ENCODE assay signal across 8 cellular contexts in the genomic region with DNA sequence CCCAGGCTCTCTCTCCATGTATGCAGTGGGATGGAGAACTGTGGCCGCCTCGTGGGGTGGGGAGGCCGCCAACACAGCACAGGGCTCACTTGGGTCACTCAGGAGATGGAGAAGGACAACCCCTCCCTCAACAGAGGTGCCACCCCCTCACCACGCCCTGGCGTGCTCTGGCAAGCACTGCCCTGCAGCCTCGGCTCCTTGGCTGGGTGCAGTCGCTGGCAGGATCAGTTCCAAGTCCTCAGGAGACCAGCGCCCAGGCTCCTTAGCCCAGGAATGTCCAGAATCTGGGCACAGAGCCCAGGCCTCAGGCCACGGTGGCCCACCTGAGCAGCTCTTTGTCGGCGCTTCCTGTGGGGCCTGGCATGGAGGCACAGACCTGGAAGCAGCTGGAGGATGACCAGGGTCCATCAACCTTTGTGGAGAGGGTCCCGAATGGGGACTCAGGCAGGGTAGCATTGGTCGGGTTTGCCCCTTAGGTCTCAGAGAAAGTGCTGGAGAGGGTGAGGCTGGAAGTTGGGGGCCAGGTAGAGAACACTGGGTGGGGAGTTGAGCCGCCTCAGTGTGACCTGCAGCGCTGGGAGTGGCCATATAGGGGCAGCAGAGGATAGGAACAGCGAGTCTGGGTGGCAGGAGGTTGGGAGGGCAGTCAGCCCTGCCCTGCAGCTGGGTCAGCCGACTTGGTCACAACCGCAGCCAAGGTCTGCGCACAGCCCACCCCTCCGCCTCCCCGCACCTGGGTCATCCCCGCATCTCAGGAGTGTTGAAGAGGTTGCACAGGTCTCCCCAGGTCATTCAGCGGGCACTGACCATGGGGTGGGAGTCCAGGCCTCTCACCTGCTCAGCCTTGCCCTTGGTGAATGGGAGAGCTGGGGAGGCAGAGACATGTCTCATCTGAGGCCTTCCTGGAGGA. TPM values are rescaled to one million over a fixed set of nuclear protein-coding genes. Genes with fewer than 3 reads are reported as not detected.
DNase-seq lines count a peak whose midpoint lies in the region; TF ChIP-seq lines count a peak whose summit lies in the region.

No MANE protein-coding gene starts in this region.

- no peaks in the 10 kb centered on the region for H3K9me3 Mint-ChIP-seq in activated T-cell treated with anti-CD3 and anti-CD28 coated beads, Interleukin-2, amount 50 U/mL, for 24 hours

- no peaks in the 10 kb centered on the region for H3K27me3 ChIP-seq in osteoblast (ENCODE audit: insufficient read depth, low read length)

- H3K36me3 ChIP-seq in osteoblast (ENCODE audit: insufficient read depth, low read length): no peaks in the 10 kb centered on the region

- H3K4me1 ChIP-seq in osteoblast (ENCODE audit: insufficient read depth, low read length): peaks cover 12% of the 10 kb centered on the region

- peak; percentile 90 for DNase-seq in 8988T
- peak; percentile 10 for DNase-seq in NCI-H82 treated with DMSO at 0.1 percent for 48 hours (lab: John Stamatoyannopoulos, UW; ENCODE audit: unreplicated experiment)
- DNase-seq in activated T-cell treated with anti-CD3 and anti-CD28 coated beads, Interleukin-2, amount 50 U/mL, for 24 hours: peak; percentile 59
- DNase-seq in germinal center (ENCODE audit: low spot score): peak; percentile 67
- peak; percentile 100 for DNase-seq in osteoblast (ENCODE audit: insufficient read length, low spot score, missing footprints)
- no peak for DNase-seq in amniotic stem cell (lab: John Stamatoyannopoulos, UW)
- DNase-seq in NCI-H1436 (lab: John Stamatoyannopoulos, UW): no peak

- H3K4me1 Mint-ChIP-seq in activated T-cell treated with anti-CD3 and anti-CD28 coated beads, Interleukin-2, amount 50 U/mL, for 24 hours (ENCODE audit: low read depth): no peaks in the 10 kb centered on the region

- no peaks in the 10 kb centered on the region for H3K27me3 Mint-ChIP-seq in activated T-cell treated with anti-CD3 and anti-CD28 coated beads, Interleukin-2, amount 50 U/mL, for 24 hours

- H3K27ac Mint-ChIP-seq in activated T-cell treated with anti-CD3 and anti-CD28 coated beads, Interleukin-2, amount 50 U/mL, for 24 hours: no peak overlapping the region

- H3K36me3 Mint-ChIP-seq in activated T-cell treated with anti-CD3 and anti-CD28 coated beads, Interleukin-2, amount 50 U/mL, for 24 hours (ENCODE audit: low read depth): peaks cover 11% of the 10 kb centered on the region

- no peak overlapping the region for H3K4me3 Mint-ChIP-seq in activated T-cell treated with anti-CD3 and anti-CD28 coated beads, Interleukin-2, amount 50 U/mL, for 24 hours

- peak overlapping the region; percentile 51 for H3K27ac ChIP-seq in osteoblast (ENCODE audit: low read depth, low read length)

- peak; percentile 85 for TF ChIP-seq CTCF in GM12872 (IDR thresholded peaks at IDR 0.05; ENCODE audit: insufficient read depth, low read depth, low read length)
- TF ChIP-seq CTCF in osteoblast (IDR thresholded peaks at IDR 0.05; ENCODE audit: extremely low read depth, low read depth, low read length): peak; percentile 93

- no peaks in the 10 kb centered on the region for H3K79me2 ChIP-seq in osteoblast (ENCODE audit: insufficient read depth, low read length)

- H4K20me1 ChIP-seq in osteoblast (ENCODE audit: insufficient read depth, low read length): no peaks in the 10 kb centered on the region

- H3K9me3 ChIP-seq in osteoblast (ENCODE audit: low read depth, low read length): no peaks in the 10 kb centered on the region

- H3K4me2 ChIP-seq in osteoblast (ENCODE audit: insufficient read depth, low read length): no peak overlapping the region

- H3K4me3 ChIP-seq in osteoblast (ENCODE audit: insufficient read depth, low read length): no peak overlapping the region

- peak overlapping the region; percentile 73 for H2AFZ ChIP-seq in osteoblast (ENCODE audit: low read length)

RNA-seq across cellular contexts. Expression of a gene that starts 8.2 kb away (rescaled TPM):
- 0.72 and 2.4 TPM in 2 replicates for total RNA-seq in osteoblast

RNA-seq across cellular contexts. Expression of a gene that starts 55.4 kb away (rescaled TPM):
- total RNA-seq in osteoblast: 7.2 and 16.2 TPM in 2 replicates

Comparison
In these comparisons a context has a peak if more than half of its experiments do, and no peak if none do; other contexts are left out.
1. DNase-seq: peak in 8988T (single experiment), NCI-H82 treated with DMSO at 0.1 percent for 48 hours (single experiment), activated T-cell treated with anti-CD3 and anti-CD28 coated beads, Interleukin-2, amount 50 U/mL, for 24 hours (single experiment), germinal center (single experiment) and osteoblast (single experiment); none in amniotic stem cell (single experiment) and NCI-H1436 (single experiment).